In the genomic region with DNA sequence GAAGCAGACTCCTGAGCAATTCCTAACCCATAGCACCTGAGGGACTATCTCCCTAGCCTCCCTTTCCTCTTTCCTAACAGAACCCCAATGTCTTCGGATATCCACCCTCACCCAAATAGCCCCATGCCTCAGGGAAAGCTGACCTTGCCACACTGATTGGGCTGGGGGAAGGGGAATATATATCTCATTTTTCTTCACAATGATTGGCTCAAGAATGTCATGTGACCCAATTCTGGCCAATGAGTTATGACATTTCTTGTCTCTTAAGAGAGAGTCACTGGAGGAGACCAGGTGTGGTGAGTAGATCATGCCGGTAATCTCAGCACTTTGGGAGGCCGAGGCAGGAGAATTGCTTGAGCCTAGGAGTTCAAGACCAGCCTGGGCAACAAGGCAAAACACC, we compare ENCODE assay signal across 1 cellular context.
TF ChIP-seq lines count a peak whose summit lies in the region.

No MANE protein-coding gene starts in this region.

TF ChIP-seq in K562, 482 proteins besides CTCF, POLR2A, EP300 and RAD21 (continued from another document and continues in another):
- TF ChIP-seq, protein P1, sequence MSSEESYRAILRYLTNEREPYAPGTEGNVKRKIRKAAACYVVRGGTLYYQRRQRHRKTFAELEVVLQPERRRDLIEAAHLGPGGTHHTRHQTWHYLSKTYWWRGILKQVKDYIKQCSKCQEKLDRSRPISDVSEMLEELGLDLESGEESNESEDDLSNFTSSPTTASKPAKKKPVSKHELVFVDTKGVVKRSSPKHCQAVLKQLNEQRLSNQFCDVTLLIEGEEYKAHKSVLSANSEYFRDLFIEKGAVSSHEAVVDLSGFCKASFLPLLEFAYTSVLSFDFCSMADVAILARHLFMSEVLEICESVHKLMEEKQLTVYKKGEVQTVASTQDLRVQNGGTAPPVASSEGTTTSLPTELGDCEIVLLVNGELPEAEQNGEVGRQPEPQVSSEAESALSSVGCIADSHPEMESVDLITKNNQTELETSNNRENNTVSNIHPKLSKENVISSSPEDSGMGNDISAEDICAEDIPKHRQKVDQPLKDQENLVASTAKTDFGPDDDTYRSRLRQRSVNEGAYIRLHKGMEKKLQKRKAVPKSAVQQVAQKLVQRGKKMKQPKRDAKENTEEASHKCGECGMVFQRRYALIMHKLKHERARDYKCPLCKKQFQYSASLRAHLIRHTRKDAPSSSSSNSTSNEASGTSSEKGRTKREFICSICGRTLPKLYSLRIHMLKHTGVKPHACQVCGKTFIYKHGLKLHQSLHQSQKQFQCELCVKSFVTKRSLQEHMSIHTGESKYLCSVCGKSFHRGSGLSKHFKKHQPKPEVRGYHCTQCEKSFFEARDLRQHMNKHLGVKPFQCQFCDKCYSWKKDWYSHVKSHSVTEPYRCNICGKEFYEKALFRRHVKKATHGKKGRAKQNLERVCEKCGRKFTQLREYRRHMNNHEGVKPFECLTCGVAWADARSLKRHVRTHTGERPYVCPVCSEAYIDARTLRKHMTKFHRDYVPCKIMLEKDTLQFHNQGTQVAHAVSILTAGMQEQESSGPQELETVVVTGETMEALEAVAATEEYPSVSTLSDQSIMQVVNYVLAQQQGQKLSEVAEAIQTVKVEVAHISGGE (CRISPR knock-in tag; IDR thresholded peaks at IDR 0.05) = 0 out of 6 replicates have a peak, but pooled peaks of 1 of the 3 experiments have one; percentile 4
- TF ChIP-seq JUND (IDR thresholded peaks at IDR 0.05; ENCODE audit: borderline replicate concordance, low read depth, low read length) = no peak
- TF ChIP-seq JUND (tag; IDR thresholded peaks at IDR 0.05; ENCODE audit: borderline replicate concordance, low read depth, low read length) = no peak
- no peak for TF ChIP-seq ZNF41 (CRISPR knock-in tag; conservative IDR thresholded peaks at IDR 0.05)
- TF ChIP-seq, protein P2, sequence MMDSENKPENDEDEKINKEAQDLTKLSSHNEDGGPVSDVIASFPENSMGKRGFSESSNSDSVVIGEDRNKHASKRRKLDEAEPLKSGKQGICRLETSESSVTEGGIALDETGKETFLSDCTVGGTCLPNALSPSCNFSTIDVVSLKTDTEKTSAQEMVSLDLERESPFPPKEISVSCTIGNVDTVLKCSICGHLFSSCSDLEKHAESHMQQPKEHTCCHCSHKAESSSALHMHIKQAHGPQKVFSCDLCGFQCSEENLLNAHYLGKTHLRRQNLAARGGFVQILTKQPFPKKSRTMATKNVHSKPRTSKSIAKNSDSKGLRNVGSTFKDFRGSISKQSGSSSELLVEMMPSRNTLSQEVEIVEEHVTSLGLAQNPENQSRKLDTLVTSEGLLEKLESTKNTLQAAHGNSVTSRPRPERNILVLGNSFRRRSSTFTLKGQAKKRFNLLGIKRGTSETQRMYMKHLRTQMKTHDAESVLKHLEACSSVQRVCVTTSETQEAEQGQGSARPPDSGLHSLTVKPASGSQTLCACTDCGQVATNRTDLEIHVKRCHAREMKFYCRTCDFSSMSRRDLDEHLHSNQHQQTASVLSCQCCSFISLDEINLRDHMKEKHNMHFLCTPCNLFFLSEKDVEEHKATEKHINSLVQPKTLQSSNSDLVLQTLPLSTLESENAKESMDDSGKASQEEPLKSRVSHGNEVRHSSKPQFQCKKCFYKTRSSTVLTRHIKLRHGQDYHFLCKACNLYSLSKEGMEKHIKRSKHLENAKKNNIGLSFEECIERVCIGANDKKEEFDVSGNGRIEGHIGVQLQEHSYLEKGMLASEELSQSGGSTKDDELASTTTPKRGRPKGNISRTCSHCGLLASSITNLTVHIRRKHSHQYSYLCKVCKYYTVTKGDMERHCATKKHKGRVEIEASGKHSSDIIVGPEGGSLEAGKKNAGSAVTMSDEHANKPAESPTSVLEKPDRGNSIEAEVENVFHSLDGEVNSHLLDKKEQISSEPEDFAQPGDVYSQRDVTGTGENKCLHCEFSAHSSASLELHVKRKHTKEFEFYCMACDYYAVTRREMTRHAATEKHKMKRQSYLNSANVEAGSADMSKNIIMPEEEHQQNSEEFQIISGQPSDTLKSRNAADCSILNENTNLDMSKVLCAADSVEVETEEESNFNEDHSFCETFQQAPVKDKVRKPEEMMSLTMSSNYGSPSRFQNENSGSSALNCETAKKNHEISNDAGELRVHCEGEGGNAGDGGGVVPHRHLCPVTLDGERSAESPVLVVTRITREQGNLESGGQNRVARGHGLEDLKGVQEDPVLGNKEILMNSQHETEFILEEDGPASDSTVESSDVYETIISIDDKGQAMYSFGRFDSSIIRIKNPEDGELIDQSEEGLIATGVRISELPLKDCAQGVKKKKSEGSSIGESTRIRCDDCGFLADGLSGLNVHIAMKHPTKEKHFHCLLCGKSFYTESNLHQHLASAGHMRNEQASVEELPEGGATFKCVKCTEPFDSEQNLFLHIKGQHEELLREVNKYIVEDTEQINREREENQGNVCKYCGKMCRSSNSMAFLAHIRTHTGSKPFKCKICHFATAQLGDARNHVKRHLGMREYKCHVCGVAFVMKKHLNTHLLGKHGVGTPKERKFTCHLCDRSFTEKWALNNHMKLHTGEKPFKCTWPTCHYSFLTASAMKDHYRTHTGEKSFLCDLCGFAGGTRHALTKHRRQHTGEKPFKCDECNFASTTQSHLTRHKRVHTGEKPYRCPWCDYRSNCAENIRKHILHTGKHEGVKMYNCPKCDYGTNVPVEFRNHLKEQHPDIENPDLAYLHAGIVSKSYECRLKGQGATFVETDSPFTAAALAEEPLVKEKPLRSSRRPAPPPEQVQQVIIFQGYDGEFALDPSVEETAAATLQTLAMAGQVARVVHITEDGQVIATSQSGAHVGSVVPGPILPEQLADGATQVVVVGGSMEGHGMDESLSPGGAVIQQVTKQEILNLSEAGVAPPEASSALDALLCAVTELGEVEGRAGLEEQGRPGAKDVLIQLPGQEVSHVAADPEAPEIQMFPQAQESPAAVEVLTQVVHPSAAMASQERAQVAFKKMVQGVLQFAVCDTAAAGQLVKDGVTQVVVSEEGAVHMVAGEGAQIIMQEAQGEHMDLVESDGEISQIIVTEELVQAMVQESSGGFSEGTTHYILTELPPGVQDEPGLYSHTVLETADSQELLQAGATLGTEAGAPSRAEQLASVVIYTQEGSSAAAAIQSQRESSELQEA (IDR thresholded peaks at IDR 0.05; ENCODE audit: low read depth) = no peak
- TF ChIP-seq ZNF695 (CRISPR knock-in tag; IDR thresholded peaks at IDR 0.05) = no peak
- TF ChIP-seq, protein P3, sequence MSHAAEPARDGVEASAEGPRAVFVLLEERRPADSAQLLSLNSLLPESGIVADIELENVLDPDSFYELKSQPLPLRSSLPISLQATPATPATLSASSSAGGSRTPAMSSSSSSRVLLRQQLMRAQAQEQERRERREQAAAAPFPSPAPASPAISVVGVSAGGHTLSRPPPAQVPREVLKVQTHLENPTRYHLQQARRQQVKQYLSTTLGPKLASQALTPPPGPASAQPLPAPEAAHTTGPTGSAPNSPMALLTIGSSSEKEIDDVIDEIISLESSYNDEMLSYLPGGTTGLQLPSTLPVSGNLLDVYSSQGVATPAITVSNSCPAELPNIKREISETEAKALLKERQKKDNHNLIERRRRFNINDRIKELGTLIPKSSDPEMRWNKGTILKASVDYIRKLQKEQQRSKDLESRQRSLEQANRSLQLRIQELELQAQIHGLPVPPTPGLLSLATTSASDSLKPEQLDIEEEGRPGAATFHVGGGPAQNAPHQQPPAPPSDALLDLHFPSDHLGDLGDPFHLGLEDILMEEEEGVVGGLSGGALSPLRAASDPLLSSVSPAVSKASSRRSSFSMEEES (CRISPR knock-in tag; IDR thresholded peaks at IDR 0.05) = peak; percentile 97
- no peak for TF ChIP-seq RBM39 (optimal IDR thresholded peaks at IDR 0.05; ENCODE audit: low read depth, low read length)
- TF ChIP-seq ILF3 (IDR thresholded peaks at IDR 0.05; ENCODE audit: borderline replicate concordance) = no peak
- no peak for TF ChIP-seq NELFE (IDR thresholded peaks at IDR 0.05; ENCODE audit: insufficient read depth, insufficient read length)
- TF ChIP-seq NFRKB (IDR thresholded peaks at IDR 0.05; ENCODE audit: low read depth) = 0 out of 2 replicates have a peak, but pooled peaks have one; percentile 27
- no peak for TF ChIP-seq ERF (CRISPR knock-in tag; IDR thresholded peaks at IDR 0.05)
- no peak for TF ChIP-seq NCOA1 (IDR thresholded peaks at IDR 0.05; ENCODE audit: low read depth)
- TF ChIP-seq, protein P4, sequence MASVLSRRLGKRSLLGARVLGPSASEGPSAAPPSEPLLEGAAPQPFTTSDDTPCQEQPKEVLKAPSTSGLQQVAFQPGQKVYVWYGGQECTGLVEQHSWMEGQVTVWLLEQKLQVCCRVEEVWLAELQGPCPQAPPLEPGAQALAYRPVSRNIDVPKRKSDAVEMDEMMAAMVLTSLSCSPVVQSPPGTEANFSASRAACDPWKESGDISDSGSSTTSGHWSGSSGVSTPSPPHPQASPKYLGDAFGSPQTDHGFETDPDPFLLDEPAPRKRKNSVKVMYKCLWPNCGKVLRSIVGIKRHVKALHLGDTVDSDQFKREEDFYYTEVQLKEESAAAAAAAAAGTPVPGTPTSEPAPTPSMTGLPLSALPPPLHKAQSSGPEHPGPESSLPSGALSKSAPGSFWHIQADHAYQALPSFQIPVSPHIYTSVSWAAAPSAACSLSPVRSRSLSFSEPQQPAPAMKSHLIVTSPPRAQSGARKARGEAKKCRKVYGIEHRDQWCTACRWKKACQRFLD (CRISPR knock-in tag; IDR thresholded peaks at IDR 0.05) = no peak
- no peak for TF ChIP-seq HDAC2 (IDR thresholded peaks at IDR 0.05)
- TF ChIP-seq GTF2A2 (tag; IDR thresholded peaks at IDR 0.05) = no peak
- no peak for TF ChIP-seq SMARCB1 (IDR thresholded peaks at IDR 0.05; ENCODE audit: insufficient read length, low read depth)
- TF ChIP-seq TBP (optimal IDR thresholded peaks at IDR 0.05; ENCODE audit: low read depth, low read length) = peak; percentile 83
- TF ChIP-seq XRCC3 (IDR thresholded peaks at IDR 0.05) = no peak
- TF ChIP-seq ZNF354B (CRISPR knock-in tag; IDR thresholded peaks at IDR 0.05) = no peak
- TF ChIP-seq, protein P5, sequence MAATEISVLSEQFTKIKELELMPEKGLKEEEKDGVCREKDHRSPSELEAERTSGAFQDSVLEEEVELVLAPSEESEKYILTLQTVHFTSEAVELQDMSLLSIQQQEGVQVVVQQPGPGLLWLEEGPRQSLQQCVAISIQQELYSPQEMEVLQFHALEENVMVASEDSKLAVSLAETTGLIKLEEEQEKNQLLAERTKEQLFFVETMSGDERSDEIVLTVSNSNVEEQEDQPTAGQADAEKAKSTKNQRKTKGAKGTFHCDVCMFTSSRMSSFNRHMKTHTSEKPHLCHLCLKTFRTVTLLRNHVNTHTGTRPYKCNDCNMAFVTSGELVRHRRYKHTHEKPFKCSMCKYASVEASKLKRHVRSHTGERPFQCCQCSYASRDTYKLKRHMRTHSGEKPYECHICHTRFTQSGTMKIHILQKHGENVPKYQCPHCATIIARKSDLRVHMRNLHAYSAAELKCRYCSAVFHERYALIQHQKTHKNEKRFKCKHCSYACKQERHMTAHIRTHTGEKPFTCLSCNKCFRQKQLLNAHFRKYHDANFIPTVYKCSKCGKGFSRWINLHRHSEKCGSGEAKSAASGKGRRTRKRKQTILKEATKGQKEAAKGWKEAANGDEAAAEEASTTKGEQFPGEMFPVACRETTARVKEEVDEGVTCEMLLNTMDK (IDR thresholded peaks at IDR 0.05; ENCODE audit: borderline replicate concordance, insufficient read depth, low read depth, low read length, poor library complexity, severe bottlenecking) = no peak
- TF ChIP-seq ETV1 (tag; conservative IDR thresholded peaks at IDR 0.05; ENCODE audit: low read depth) = no peak
- no peak for TF ChIP-seq SNRNP70 (optimal IDR thresholded peaks at IDR 0.05; ENCODE audit: low read depth, low read length)
- TF ChIP-seq, protein P6, sequence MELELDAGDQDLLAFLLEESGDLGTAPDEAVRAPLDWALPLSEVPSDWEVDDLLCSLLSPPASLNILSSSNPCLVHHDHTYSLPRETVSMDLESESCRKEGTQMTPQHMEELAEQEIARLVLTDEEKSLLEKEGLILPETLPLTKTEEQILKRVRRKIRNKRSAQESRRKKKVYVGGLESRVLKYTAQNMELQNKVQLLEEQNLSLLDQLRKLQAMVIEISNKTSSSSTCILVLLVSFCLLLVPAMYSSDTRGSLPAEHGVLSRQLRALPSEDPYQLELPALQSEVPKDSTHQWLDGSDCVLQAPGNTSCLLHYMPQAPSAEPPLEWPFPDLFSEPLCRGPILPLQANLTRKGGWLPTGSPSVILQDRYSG (tag; conservative IDR thresholded peaks at IDR 0.05; ENCODE audit: low read depth) = no peak
- no peak for TF ChIP-seq TEAD1 (CRISPR knock-in tag; IDR thresholded peaks at IDR 0.05)
- TF ChIP-seq PPARD (CRISPR knock-in tag; IDR thresholded peaks at IDR 0.05) = no peak
- no peak for TF ChIP-seq ELF4 (CRISPR knock-in tag; IDR thresholded peaks at IDR 0.05)
- TF ChIP-seq NFXL1 (CRISPR knock-in tag; IDR thresholded peaks at IDR 0.05) = no peak
- TF ChIP-seq ZEB2 (IDR thresholded peaks at IDR 0.05) = no peak
- TF ChIP-seq RBM22 (IDR thresholded peaks at IDR 0.05; ENCODE audit: low read depth, low read length, poor library complexity, severe bottlenecking) = no peak
- no peak for TF ChIP-seq NCOA6 (IDR thresholded peaks at IDR 0.05)
- no peak for TF ChIP-seq ZNF23 (CRISPR knock-in tag; IDR thresholded peaks at IDR 0.05)
- TF ChIP-seq, protein P7, sequence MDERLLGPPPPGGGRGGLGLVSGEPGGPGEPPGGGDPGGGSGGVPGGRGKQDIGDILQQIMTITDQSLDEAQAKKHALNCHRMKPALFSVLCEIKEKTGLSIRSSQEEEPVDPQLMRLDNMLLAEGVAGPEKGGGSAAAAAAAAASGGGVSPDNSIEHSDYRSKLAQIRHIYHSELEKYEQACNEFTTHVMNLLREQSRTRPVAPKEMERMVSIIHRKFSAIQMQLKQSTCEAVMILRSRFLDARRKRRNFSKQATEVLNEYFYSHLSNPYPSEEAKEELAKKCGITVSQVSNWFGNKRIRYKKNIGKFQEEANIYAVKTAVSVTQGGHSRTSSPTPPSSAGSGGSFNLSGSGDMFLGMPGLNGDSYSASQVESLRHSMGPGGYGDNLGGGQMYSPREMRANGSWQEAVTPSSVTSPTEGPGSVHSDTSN (CRISPR knock-in tag; IDR thresholded peaks at IDR 0.05; ENCODE audit: low read depth) = no peak
- TF ChIP-seq, protein P7 (tag; conservative IDR thresholded peaks at IDR 0.05; ENCODE audit: low read depth) = peak; percentile 37; the same call in 1 of the 2 replicates
- TF ChIP-seq U2AF1 (optimal IDR thresholded peaks at IDR 0.05; ENCODE audit: low read depth, low read length) = no peak
- TF ChIP-seq CHD2 (IDR thresholded peaks at IDR 0.05; ENCODE audit: low read depth, low read length) = no peak
- TF ChIP-seq ZKSCAN3 (CRISPR knock-in tag; IDR thresholded peaks at IDR 0.05) = no peak
- TF ChIP-seq NCOA2 (IDR thresholded peaks at IDR 0.05; ENCODE audit: partially characterized antibody in 2 of 2) = no peak
- TF ChIP-seq MAFK (IDR thresholded peaks at IDR 0.05; ENCODE audit: low read length) = no peak
